34 cellular contexts compared by ENCODE assay signal in genomic region chr20:50390685-50391443, GRCh38.
A peak's percentile ranks its signal among the peaks of the same experiment; 100 is the strongest.
DNase-seq lines count a peak whose midpoint lies in the region; ATAC-seq and TF ChIP-seq lines count a peak whose summit lies in the region.
"Had no signal": no experiment of that assay in that cellular context is flagged by ENCODE, and none has a peak within 500 bp of the region (broad histone marks: within the 10 kb centered on the region; RNA-seq: fewer than 3 reads in every experiment).

No MANE protein-coding gene starts in this region.

- no peaks in the 10 kb centered on the region for H3K36me3 Mint-ChIP-seq in progenitor cell of endocrine pancreas (ENCODE audit: insufficient read depth)
- H3K36me3 Mint-ChIP-seq: activated naive CD8-positive, alpha-beta T cell; type B pancreatic cell; WTC11 had no signal

- no peaks in the 10 kb centered on the region for H4K20me1 ChIP-seq in PC-9 (ENCODE audit: insufficient read depth)

- no peak overlapping the region for H3K4me2 ChIP-seq in PC-9

- no peaks in the 10 kb centered on the region for H3K27me3 ChIP-seq in right cardiac atrium (ENCODE audit: control insufficient read depth, insufficient read depth)
- H3K27me3 ChIP-seq in PC-9 (ENCODE audit: insufficient read depth, low read depth), result no peaks in the 10 kb centered on the region
- H3K27me3 ChIP-seq: colonic mucosa had no signal

- peaks cover 18% of the 10 kb centered on the region for H3K27me3 Mint-ChIP-seq in progenitor cell of endocrine pancreas
- H3K27me3 Mint-ChIP-seq: activated naive CD8-positive, alpha-beta T cell; activated T-cell treated with anti-CD3 and anti-CD28 coated beads, Interleukin-2, amount 50 U/mL, for 24 hours; type B pancreatic cell had no signal

- peaks cover 8% of the 10 kb centered on the region for H3K4me1 ChIP-seq in right cardiac atrium (ENCODE audit: control insufficient read depth, insufficient read depth, low read length)
- peaks cover 19% of the 10 kb centered on the region for H3K4me1 ChIP-seq in PC-9 (replicated peaks; ENCODE audit: insufficient read depth)
- H3K4me1 ChIP-seq: colonic mucosa, parathyroid adenoma had no signal

- DNase-seq in RWPE1 (ENCODE audit: low spot score), result no peak
- DNase-seq in right cardiac atrium, result no peak
- DNase-seq in progenitor cell of endocrine pancreas (ENCODE audit: low spot score, unreplicated experiment), result no peak
- no peak for DNase-seq in PC-9
- no peak for DNase-seq in activated CD8-positive, alpha-beta memory T cell treated with anti-CD3 and anti-CD28 coated beads, Interleukin-2, amount 50 U/mL, for 48 hours
- DNase-seq in HT-29 (ENCODE audit: low spot score), result no peak
- DNase-seq in COLO829 (ENCODE audit: low spot score), result no peak
- DNase-seq: activated CD4-positive, alpha-beta T cell treated with anti-CD3 and anti-CD28 coated beads, Interleukin-2, amount 50 U/mL, for 1 hour; activated effector memory CD4-positive, alpha-beta T cell treated with anti-CD3 and anti-CD28 coated beads, Interleukin-2, amount 50 U/mL, for 16 hours; activated T-cell treated with anti-CD3 and anti-CD28 coated beads, Interleukin-2, amount 50 U/mL, for 24 hours; anterior cingulate cortex; colonic mucosa; DND-41; GF-D8; HCEC 1CT; head of caudate nucleus; kidney glomerular epithelial cell; mammary epithelial cell; NCI-H146; NCI-H2107; NCI-H345; NCI-H774; stimulated activated CD4-positive, alpha-beta T cell treated with anti-CD3 and anti-CD28 coated beads, Interleukin-12 subunit alpha, Interleukin-12 subunit beta, amount 100 ng/mL, for 4 hours; stimulated activated CD4-positive, alpha-beta T cell treated with anti-CD3 and anti-CD28 coated beads, Interleukin-4, amount 100 ng/mL, for 1 hour; T-helper 1 cell had no signal

- H3K27ac ChIP-seq in C4-2B, result 0 out of 2 replicates have a peak overlapping the region, but pooled peaks have one; percentile 3
- peak overlapping the region; percentile 3 for H3K27ac ChIP-seq in RWPE1
- H3K27ac ChIP-seq in right cardiac atrium (ENCODE audit: low read length), result peak overlapping the region; percentile 85
- H3K27ac ChIP-seq in PC-9, result no peak overlapping the region
- H3K27ac ChIP-seq: colonic mucosa, parathyroid adenoma had no signal

- no peaks in the 10 kb centered on the region for H3K9me3 Mint-ChIP-seq in progenitor cell of endocrine pancreas (ENCODE audit: low read depth)
- H3K9me3 Mint-ChIP-seq: activated T-cell treated with anti-CD3 and anti-CD28 coated beads, Interleukin-2, amount 50 U/mL, for 24 hours; CD14-positive monocyte; IgD-negative memory B cell; type B pancreatic cell; WTC11 had no signal

- TF ChIP-seq CTCF in C4-2B (conservative IDR thresholded peaks at IDR 0.05), result no peak
- no peak for TF ChIP-seq CTCF in RWPE1 (conservative IDR thresholded peaks at IDR 0.05; ENCODE audit: low read depth)
- TF ChIP-seq CTCF in progenitor cell of endocrine pancreas (IDR thresholded peaks at IDR 0.05; ENCODE audit: unreplicated experiment), result no peak
- TF ChIP-seq CTCF in PC-9 (conservative IDR thresholded peaks at IDR 0.05), result no peak

- WGBS in right cardiac atrium, result 91% methylated on average over 15 of the region's 15 CpGs

- H3K27ac Mint-ChIP-seq in progenitor cell of endocrine pancreas, result peak overlapping the region; percentile 71
- H3K27ac Mint-ChIP-seq: activated naive CD8-positive, alpha-beta T cell; activated T-cell treated with anti-CD3 and anti-CD28 coated beads, Interleukin-2, amount 50 U/mL, for 24 hours; IgD-negative memory B cell; type B pancreatic cell; WTC11 had no signal

- H3K9me2 ChIP-seq in PC-9 (ENCODE audit: insufficient read depth), result no peaks in the 10 kb centered on the region

- H3K4me1 Mint-ChIP-seq in progenitor cell of endocrine pancreas (ENCODE audit: low read depth), result peaks cover 16% of the 10 kb centered on the region
- H3K4me1 Mint-ChIP-seq: WTC11 had no signal

- H3K4me3 ChIP-seq in right cardiac atrium (ENCODE audit: low read length) (no peak overlapping the region), PC-9 (no peak overlapping the region)
- H3K4me3 ChIP-seq: colonic mucosa had no signal

- no peaks in the 10 kb centered on the region for H3F3A ChIP-seq in PC-9 (ENCODE audit: insufficient read depth, low read depth)

- BruUV-seq in PC-9 (replicated peaks; lab: Mats Ljungman, UMichigan), result no TSS peak

- CTCF ChIA-PET in RWPE1 (lab: Yijun Ruan, JAX), result interaction anchor here (0.6 to 1.2 kb wide), 3 partner anchors 15 to 127 kb away, joined by 3 to 5 read pairs (median 4); no protein-coding TSS in a partner anchor
- CTCF ChIA-PET in PC-9 (lab: Charles Lee), result no interaction called here

- H3K36me3 ChIP-seq in PC-9 (ENCODE audit: low read depth), result no peaks in the 10 kb centered on the region
- H3K36me3 ChIP-seq: colonic mucosa had no signal

- H3K79me2 ChIP-seq in PC-9 (ENCODE audit: low read depth), result no peaks in the 10 kb centered on the region
- H3K79me2 ChIP-seq: parathyroid adenoma had no signal

- no peak overlapping the region for H3K4me3 Mint-ChIP-seq in progenitor cell of endocrine pancreas (ENCODE audit: low read depth)
- H3K4me3 Mint-ChIP-seq: activated naive CD8-positive, alpha-beta T cell; activated T-cell treated with anti-CD3 and anti-CD28 coated beads, Interleukin-2, amount 50 U/mL, for 24 hours; CD14-positive monocyte; IgD-negative memory B cell; type B pancreatic cell; WTC11 had no signal

- no peak overlapping the region for H2AFZ ChIP-seq in PC-9
- H2AFZ ChIP-seq: parathyroid adenoma had no signal

- POLR2A ChIA-PET in RWPE1 (lab: Yijun Ruan, JAX; ENCODE audit: low non-redundant PET), result no interaction called here
- POLR2A ChIA-PET in PC-9 (lab: Charles Lee; ENCODE audit: unreplicated experiment), result interaction anchor here (0.7 kb wide), 1 partner anchor 1632 kb away, joined by 6 read pairs; no protein-coding TSS in a partner anchor

- H3K9me3 ChIP-seq in right cardiac atrium (ENCODE audit: control insufficient read depth, low read length) (no peaks in the 10 kb centered on the region), PC-9 (ENCODE audit: insufficient read depth, low read depth) (no peaks in the 10 kb centered on the region)
- H3K9me3 ChIP-seq: colonic mucosa had no signal

- intact Hi-C loops in right cardiac atrium (cut with DNase I), result loop anchor here in 1 of 4 donors (10.0 kb wide), 1 partner anchor 86 kb away; no protein-coding TSS in a partner anchor
- intact Hi-C loops in PC-9 (cut with micrococcal nuclease; ENCODE audit: unreplicated experiment), result no loop called here

- no peak for ATAC-seq in right cardiac atrium
- ATAC-seq: esophagus mucosa, sciatic nerve, WTC11 had no signal
